Comparison of ENCODE assay signal across 10 cellular contexts in genomic region chr9:105205787-105206511, GRCh38. TPM values are rescaled to one million over a fixed set of nuclear protein-coding genes. Genes with fewer than 3 reads are reported as not detected.
DNase-seq lines count a peak whose midpoint lies in the region; ATAC-seq and TF ChIP-seq lines count a peak whose summit lies in the region.
"Had no signal": no experiment of that assay in that cellular context is flagged by ENCODE, and none has a peak within 500 bp of the region (broad histone marks: within the 10 kb centered on the region; RNA-seq: fewer than 3 reads in every experiment).

No MANE protein-coding gene starts in this region.

- no peaks in the 10 kb centered on the region for H4K20me1 ChIP-seq in GM23248 (ENCODE audit: insufficient read depth)

- H3K79me2 ChIP-seq in GM23248 (ENCODE audit: insufficient read depth): no peaks in the 10 kb centered on the region

- H3F3A ChIP-seq in GM23248 (ENCODE audit: insufficient read depth): peaks cover 30% of the 10 kb centered on the region

- peak overlapping the region; percentile 76 for H3K4me2 ChIP-seq in GM23248 (ENCODE audit: unreplicated experiment)

- peak overlapping the region; percentile 66 for H3K9ac ChIP-seq in GM23248
- H3K9ac ChIP-seq in skeletal muscle tissue (ENCODE audit: low read depth in 1 of 3, low read length in 3 of 3): no peak overlapping the region

- in situ Hi-C loops in GM23248 (cut with MboI): no loop called here
- in situ Hi-C loops in brain microvascular endothelial cell (cut with HindIII; ENCODE audit: low pct_ligation_motif_present, low sequenced_read_pairs): no loop called here

- H3K27me3 ChIP-seq in GM23248 (replicated peaks; ENCODE audit: insufficient read depth): no peaks in the 10 kb centered on the region
- no peaks in the 10 kb centered on the region for H3K27me3 ChIP-seq in brain microvascular endothelial cell (replicated peaks)
- H3K27me3 ChIP-seq in skeletal muscle tissue (ENCODE audit: control insufficient read depth in 3 of 3, insufficient read depth in 3 of 3, low read length in 3 of 3): no peaks in the 10 kb centered on the region
- no peaks in the 10 kb centered on the region for H3K27me3 ChIP-seq in naive thymus-derived CD4-positive, alpha-beta T cell (ENCODE audit: control insufficient read depth in 2 of 2, insufficient read depth in 2 of 2, low read length in 2 of 2)

- H3K36me3 ChIP-seq in GM23248 (ENCODE audit: low read depth) (no peaks in the 10 kb centered on the region), brain microvascular endothelial cell (replicated peaks) (no peaks in the 10 kb centered on the region), skeletal muscle tissue (ENCODE audit: control insufficient read depth in 3 of 3, insufficient read depth in 3 of 3, low read length in 3 of 3) (no peaks in the 10 kb centered on the region)
- H3K36me3 ChIP-seq in naive thymus-derived CD4-positive, alpha-beta T cell (ENCODE audit: control insufficient read depth in 2 of 3, insufficient read depth in 3 of 3, low read length in 3 of 3): no peaks in the 10 kb centered on the region

- ATAC-seq in HG03457 (IDR thresholded peaks at IDR 0.05; ENCODE audit: unreplicated experiment): no peak
- no peak for ATAC-seq in naive thymus-derived CD4-positive, alpha-beta T cell
- no peak for ATAC-seq in stimulated activated naive CD8-positive, alpha-beta T cell treated with anti-CD3 and anti-CD28 coated beads, Interleukin-15, amount 100 ng/mL, for 72 hours

- H3K4me1 Mint-ChIP-seq in naive thymus-derived CD4-positive, alpha-beta T cell: no peaks in the 10 kb centered on the region
- H3K4me1 Mint-ChIP-seq in stimulated activated naive CD8-positive, alpha-beta T cell treated with anti-CD3 and anti-CD28 coated beads, Interleukin-15, amount 100 ng/mL, for 72 hours: no peaks in the 10 kb centered on the region
- H3K4me1 Mint-ChIP-seq: central memory CD8-positive, alpha-beta T cell had no signal

- H3K9me2 ChIP-seq in GM23248 (ENCODE audit: insufficient read depth): no peaks in the 10 kb centered on the region

- peak overlapping the region; percentile 46 for H3K4me3 ChIP-seq in GM23248
- no peak overlapping the region for H3K4me3 ChIP-seq in brain microvascular endothelial cell (ENCODE audit: low read depth, low read length)
- H3K4me3 ChIP-seq in skeletal muscle tissue (ENCODE audit: low read length in 3 of 3): no peak overlapping the region
- no peak overlapping the region for H3K4me3 ChIP-seq in naive thymus-derived CD4-positive, alpha-beta T cell (ENCODE audit: low read length)

- no peaks in the 10 kb centered on the region for H3K27me3 Mint-ChIP-seq in naive thymus-derived CD4-positive, alpha-beta T cell
- H3K27me3 Mint-ChIP-seq in stimulated activated naive CD8-positive, alpha-beta T cell treated with anti-CD3 and anti-CD28 coated beads, Interleukin-15, amount 100 ng/mL, for 72 hours: no peaks in the 10 kb centered on the region
- H3K27me3 Mint-ChIP-seq: central memory CD8-positive, alpha-beta T cell had no signal

- peak overlapping the region in 1 of 9 donors; percentile 12 for H3K27ac Mint-ChIP-seq in naive thymus-derived CD4-positive, alpha-beta T cell
- no peak overlapping the region for H3K27ac Mint-ChIP-seq in stimulated activated naive CD8-positive, alpha-beta T cell treated with anti-CD3 and anti-CD28 coated beads, Interleukin-15, amount 100 ng/mL, for 72 hours

- CTCF ChIA-PET in naive thymus-derived CD4-positive, alpha-beta T cell (lab: Charles Lee): no interaction called here

- no peak overlapping the region for H3K4me3 Mint-ChIP-seq in naive thymus-derived CD4-positive, alpha-beta T cell
- H3K4me3 Mint-ChIP-seq in stimulated activated naive CD8-positive, alpha-beta T cell treated with anti-CD3 and anti-CD28 coated beads, Interleukin-15, amount 100 ng/mL, for 72 hours: no peak overlapping the region
- H3K4me3 Mint-ChIP-seq: central memory CD8-positive, alpha-beta T cell had no signal

- H3K27ac ChIP-seq in GM23248: peak overlapping the region; percentile 96
- no peak overlapping the region for H3K27ac ChIP-seq in brain microvascular endothelial cell
- H3K27ac ChIP-seq in skeletal muscle tissue (ENCODE audit: low read depth, low read length): peak overlapping the region; percentile 33
- no peak overlapping the region for H3K27ac ChIP-seq in naive thymus-derived CD4-positive, alpha-beta T cell (ENCODE audit: low read depth, low read length)

- no peak for TF ChIP-seq CTCF in brain microvascular endothelial cell (IDR thresholded peaks at IDR 0.05; ENCODE audit: low read depth, low read length, missing control alignments)

- intact Hi-C loops in naive thymus-derived CD4-positive, alpha-beta T cell (cut with micrococcal nuclease): no loop called here

- 0 to 10% methylated on average over 2 of the region's 2 CpGs for WGBS in GM23248 (ENCODE audit: low coverage in 1 of 2, low lambda C conversion rate in 2 of 2, missing lambda C conversion rate in 2 of 2), 2 experiments

- peak; percentile 94 for DNase-seq in GM23248
- peak; percentile 45 for DNase-seq in brain microvascular endothelial cell
- peak; percentile 93 for DNase-seq in iris pigment epithelial cell (ENCODE audit: low read depth)
- DNase-seq in naive thymus-derived CD4-positive, alpha-beta T cell: no peak
- no peak for DNase-seq in stimulated activated naive CD8-positive, alpha-beta T cell treated with anti-CD3 and anti-CD28 coated beads, Interleukin-15, amount 100 ng/mL, for 72 hours
- DNase-seq in DMS153 (lab: John Stamatoyannopoulos, UW): no peak
- DNase-seq: stimulated activated CD4-positive, alpha-beta T cell treated with anti-CD3 and anti-CD28 coated beads, Interleukin-15, amount 100 ng/mL, for 24 hours had no signal

- H2AFZ ChIP-seq in GM23248: peak overlapping the region; percentile 72

- POLR2A ChIA-PET in naive thymus-derived CD4-positive, alpha-beta T cell (lab: Charles Lee): no interaction called here

- peaks cover 0 to 5% (median 0%) of the 10 kb centered on the region in 11 donors for H3K9me3 Mint-ChIP-seq in naive thymus-derived CD4-positive, alpha-beta T cell
- no peaks in the 10 kb centered on the region for H3K9me3 Mint-ChIP-seq in stimulated activated naive CD8-positive, alpha-beta T cell treated with anti-CD3 and anti-CD28 coated beads, Interleukin-15, amount 100 ng/mL, for 72 hours
- H3K9me3 Mint-ChIP-seq: central memory CD8-positive, alpha-beta T cell had no signal

- H3K36me3 Mint-ChIP-seq in naive thymus-derived CD4-positive, alpha-beta T cell: no peaks in the 10 kb centered on the region

- H3K9me3 ChIP-seq in GM23248 (ENCODE audit: low read depth) (no peaks in the 10 kb centered on the region), skeletal muscle tissue (ENCODE audit: control insufficient read depth in 3 of 3, low read length in 3 of 3) (no peaks in the 10 kb centered on the region)
- no peaks in the 10 kb centered on the region for H3K9me3 ChIP-seq in naive thymus-derived CD4-positive, alpha-beta T cell (ENCODE audit: control insufficient read depth in 2 of 3, low read length in 3 of 3)

- H3K4me1 ChIP-seq in GM23248 (ENCODE audit: insufficient read depth): peaks cover 37% of the 10 kb centered on the region
- peaks cover 6 to 20% (median 20%) of the 10 kb centered on the region in 3 donors for H3K4me1 ChIP-seq in skeletal muscle tissue (ENCODE audit: control insufficient read depth in 3 of 3, insufficient read depth in 3 of 3, low read length in 3 of 3)
- no peaks in the 10 kb centered on the region for H3K4me1 ChIP-seq in naive thymus-derived CD4-positive, alpha-beta T cell (ENCODE audit: control insufficient read depth in 2 of 2, insufficient read depth in 2 of 2, low read length in 2 of 2)

RNA-seq across cellular contexts. Expression of gene SLC44A1, which starts 38.5 kb away (rescaled TPM):
- total RNA-seq in GM23248 (2014; rRNA removed; shearing (Covaris generic)): 52.6 and 54.6 TPM in 2 replicates
- polyA plus RNA-seq in GM23248 (2016; fragmentation: Nextera tagmentation; extraction: Ambion mirVana): 27.8 and 30.4 TPM in 2 replicates
- 14.6 TPM for total RNA-seq in skeletal muscle tissue
- 10 to 100 TPM in 3 of 5 experiments, 1 to 10 TPM in 2; 7.7 to 13.8 (median 11.1) TPM for total RNA-seq in naive thymus-derived CD4-positive, alpha-beta T cell
- 10 to 100 TPM; 19.3 to 21.8 TPM for polyA plus RNA-seq in naive thymus-derived CD4-positive, alpha-beta T cell

Comparison
In these comparisons a context has a peak if more than half of its experiments do, and no peak if none do; other contexts are left out.
1. DNase-seq: peak in GM23248 (single experiment), brain microvascular endothelial cell (single experiment) and iris pigment epithelial cell (single experiment); none in naive thymus-derived CD4-positive, alpha-beta T cell (0 of 9), stimulated activated naive CD8-positive, alpha-beta T cell treated with anti-CD3 and anti-CD28 coated beads, Interleukin-15, amount 100 ng/mL, for 72 hours (0 of 2) and DMS153 (single experiment).
2. H3K27ac ChIP-seq: peak in GM23248 (single experiment) and skeletal muscle tissue (single experiment); none in brain microvascular endothelial cell (single experiment) and naive thymus-derived CD4-positive, alpha-beta T cell (single experiment).